ENCODE assay signal across 14 cellular contexts in the genomic region with DNA sequence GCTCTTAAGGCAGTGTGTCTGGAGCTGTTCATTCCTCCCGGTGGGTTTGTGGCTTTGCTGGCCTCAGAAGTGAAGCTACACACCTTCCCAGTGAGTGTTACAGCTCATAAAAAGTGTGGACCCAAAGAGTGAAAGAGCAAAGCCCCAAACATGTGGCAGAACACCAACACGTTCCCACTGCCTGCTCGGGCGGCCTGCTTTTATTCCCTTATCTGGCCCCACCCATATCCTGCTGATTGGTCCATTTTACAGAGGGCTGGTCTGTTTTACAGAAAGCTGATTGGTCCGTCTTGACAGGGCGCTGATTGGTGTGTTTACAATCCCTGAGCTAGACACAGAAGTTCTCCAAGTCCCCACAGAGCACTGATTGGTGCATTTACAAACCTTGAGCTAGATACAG. TPM values are rescaled to one million over a fixed set of nuclear protein-coding genes. Genes with fewer than 3 reads are reported as not detected.
A peak's percentile ranks its signal among the peaks of the same experiment; 100 is the strongest.
DNase-seq lines count a peak whose midpoint lies in the region; ATAC-seq and TF ChIP-seq lines count a peak whose summit lies in the region.
"Had no signal": no experiment of that assay in that cellular context is flagged by ENCODE, and none has a peak within 500 bp of the region (broad histone marks: within the 10 kb centered on the region; RNA-seq: fewer than 3 reads in every experiment).

No MANE protein-coding gene starts in this region.

- H3K9me3 ChIP-seq in PC-3 (ENCODE audit: low read length) (no peaks in the 10 kb centered on the region), gastrocnemius medialis (no peaks in the 10 kb centered on the region)

- H3K4me3 ChIP-seq in PC-3 (ENCODE audit: low read length) (no peak overlapping the region), gastrocnemius medialis (no peak overlapping the region)
- H3K4me3 ChIP-seq: SJSA1 had no signal

- no peak overlapping the region for H3K27ac ChIP-seq in PC-3 (ENCODE audit: low read length)
- peak overlapping the region; percentile 82 to 96 (median 95) for H3K27ac ChIP-seq in gastrocnemius medialis
- H3K27ac ChIP-seq: KMS-11, SJSA1 had no signal

- H4K20me1 ChIP-seq in PC-3 (ENCODE audit: low read length): peaks cover 19% of the 10 kb centered on the region

- H3K4me1 ChIP-seq in PC-3 (ENCODE audit: insufficient read depth, low read length) (peaks cover 39% of the 10 kb centered on the region), gastrocnemius medialis (peaks cover 46 to 59% of the 10 kb centered on the region in 2 donors)

- no peak for TF ChIP-seq POLR2A in gastrocnemius medialis (IDR thresholded peaks at IDR 0.05)

- peaks cover 22% of the 10 kb centered on the region for H3K36me3 Mint-ChIP-seq in activated T-cell treated with anti-CD3 and anti-CD28 coated beads, Interleukin-2, amount 50 U/mL, for 24 hours (ENCODE audit: low read depth)
- peaks cover 6% of the 10 kb centered on the region for H3K36me3 Mint-ChIP-seq in brain
- no peaks in the 10 kb centered on the region for H3K36me3 Mint-ChIP-seq in naive thymus-derived CD8-positive, alpha-beta T cell

- no peaks in the 10 kb centered on the region for H3K9me2 ChIP-seq in PC-3 (replicated peaks; ENCODE audit: low read length)

- no peak overlapping the region for H3K9ac ChIP-seq in PC-3 (ENCODE audit: low read length)
- H3K9ac ChIP-seq: KMS-11 had no signal

- no peaks in the 10 kb centered on the region for H3K27me3 Mint-ChIP-seq in activated T-cell treated with anti-CD3 and anti-CD28 coated beads, Interleukin-2, amount 50 U/mL, for 24 hours
- peaks cover 10% of the 10 kb centered on the region for H3K27me3 Mint-ChIP-seq in brain
- no peaks in the 10 kb centered on the region for H3K27me3 Mint-ChIP-seq in naive thymus-derived CD8-positive, alpha-beta T cell

- no peaks in the 10 kb centered on the region for H3K9me3 Mint-ChIP-seq in activated T-cell treated with anti-CD3 and anti-CD28 coated beads, Interleukin-2, amount 50 U/mL, for 24 hours
- peaks cover 0 to 9% (median 0%) of the 10 kb centered on the region in 5 experiments for H3K9me3 Mint-ChIP-seq in brain
- no peaks in the 10 kb centered on the region for H3K9me3 Mint-ChIP-seq in naive thymus-derived CD8-positive, alpha-beta T cell

- H3K36me3 ChIP-seq in PC-3 (ENCODE audit: low read depth, low read length) (no peaks in the 10 kb centered on the region; the same call in 1 of the 2 replicates), gastrocnemius medialis (peaks cover 0 to 6% of the 10 kb centered on the region in 2 donors)

- ATAC-seq in PC-3 (no peak), gastrocnemius medialis (no peak), GM18858 (IDR thresholded peaks at IDR 0.05; ENCODE audit: unreplicated experiment) (no peak), HG03520 (IDR thresholded peaks at IDR 0.05; ENCODE audit: unreplicated experiment) (no peak)
- no peak for ATAC-seq in naive thymus-derived CD8-positive, alpha-beta T cell

- TF ChIP-seq CTCF in PC-3 (conservative IDR thresholded peaks at IDR 0.05; ENCODE audit: low read depth, low read length): no peak
- no peak for TF ChIP-seq CTCF in brain (conservative IDR thresholded peaks at IDR 0.05)
- TF ChIP-seq CTCF in gastrocnemius medialis (IDR thresholded peaks at IDR 0.05 in 4 of 5, conservative IDR thresholded peaks at IDR 0.05 in 1 of 5): no peak

- no peak for DNase-seq in activated T-cell treated with anti-CD3 and anti-CD28 coated beads, Interleukin-2, amount 50 U/mL, for 24 hours
- DNase-seq in activated T-cell treated with anti-CD3 and anti-CD28 coated beads, Interleukin-2, amount 50 U/mL, for 1 hour: no peak
- DNase-seq in PC-3: peak; percentile 24
- peak in 1 of 2 donors; percentile 26 for DNase-seq in gastrocnemius medialis
- DNase-seq in naive thymus-derived CD8-positive, alpha-beta T cell: no peak
- DNase-seq: activated effector memory CD4-positive, alpha-beta T cell treated with Interleukin-2 at 50 U/mL for 16 hours; central memory CD4-positive, alpha-beta T cell; DMS53; NCI-H2029 treated with DMSO at 0.1 percent for 48 hours had no signal

- CTCF ChIA-PET in PC-3 (lab: Charles Lee): interaction anchor here (0.7 to 1.1 kb wide), 2 partner anchors 18 to 667 kb away, joined by 3 to 4 read pairs; no protein-coding TSS in a partner anchor

- intact Hi-C loops in PC-3 (cut with micrococcal nuclease) (no loop called here), gastrocnemius medialis (cut with DNase I; ENCODE audit: low total_unique reads) (no loop called here)

- POLR2A ChIA-PET in PC-3 (lab: Charles Lee; ENCODE audit: unreplicated experiment): interaction anchor here (0.7 kb wide), 1 partner anchor 178 kb away, joined by 3 read pairs; no protein-coding TSS in a partner anchor
- POLR2A ChIA-PET in naive thymus-derived CD8-positive, alpha-beta T cell (lab: Charles Lee): no interaction called here

- H2AFZ ChIP-seq in PC-3 (ENCODE audit: low read length): no peak overlapping the region

- in situ Hi-C loops in gastrocnemius medialis (cut with MboI; ENCODE audit: low sequenced_read_pairs in 4 of 4): no loop called here

- H3K27me3 ChIP-seq in PC-3 (ENCODE audit: low read length): no peaks in the 10 kb centered on the region
- no peaks in the 10 kb centered on the region for H3K27me3 ChIP-seq in gastrocnemius medialis
- H3K27me3 ChIP-seq: SJSA1 had no signal

- peaks cover 27% of the 10 kb centered on the region for H3K79me2 ChIP-seq in PC-3 (ENCODE audit: low read length)

- BruUV-seq in PC-3 (replicated peaks; lab: Mats Ljungman, UMichigan): no TSS peak

- no peaks in the 10 kb centered on the region for H3F3A ChIP-seq in PC-3 (ENCODE audit: low read length, unreplicated experiment)

- H3K4me3 Mint-ChIP-seq in activated T-cell treated with anti-CD3 and anti-CD28 coated beads, Interleukin-2, amount 50 U/mL, for 24 hours: no peak overlapping the region
- H3K4me3 Mint-ChIP-seq in brain: peak overlapping the region in 4 of 5 experiments; percentile 9 to 46 (median 30)
- peak overlapping the region in 5 of 10 donors; percentile 41 to 60 (median 51) for H3K4me3 Mint-ChIP-seq in naive thymus-derived CD8-positive, alpha-beta T cell

- H3K4me2 ChIP-seq in PC-3 (ENCODE audit: low read length): no peak overlapping the region
- H3K4me2 ChIP-seq: KMS-11 had no signal

- peaks cover 32% of the 10 kb centered on the region for H3K4me1 Mint-ChIP-seq in activated T-cell treated with anti-CD3 and anti-CD28 coated beads, Interleukin-2, amount 50 U/mL, for 24 hours (ENCODE audit: low read depth)
- peaks cover 46% of the 10 kb centered on the region for H3K4me1 Mint-ChIP-seq in brain
- peaks cover 17 to 37% (median 30%) of the 10 kb centered on the region in 4 donors for H3K4me1 Mint-ChIP-seq in naive thymus-derived CD8-positive, alpha-beta T cell

- peak overlapping the region; percentile 63 for H3K27ac Mint-ChIP-seq in activated T-cell treated with anti-CD3 and anti-CD28 coated beads, Interleukin-2, amount 50 U/mL, for 24 hours
- H3K27ac Mint-ChIP-seq in brain: no peak overlapping the region
- peak overlapping the region in 4 of 10 donors; percentile 11 to 73 (median 39) for H3K27ac Mint-ChIP-seq in naive thymus-derived CD8-positive, alpha-beta T cell

RNA-seq across cellular contexts. Expression of gene SIVA1, which starts 2.3 kb away (rescaled TPM):
- 375 and 519 TPM in 2 replicates for total RNA-seq in PC-3 (2014; rRNA removed)
- 130 TPM for polyA plus RNA-seq in brain (ENCODE audit: insufficient read depth, low read depth, low replicate concordance)
- 100 to 1,000 TPM; 228 to 357 (median 264) TPM for total RNA-seq in gastrocnemius medialis
- total RNA-seq in naive thymus-derived CD8-positive, alpha-beta T cell: 10 to 100 TPM; 75.4 to 82.5 TPM
- 100 to 1,000 TPM; 248 to 297 (median 283) TPM for polyA plus RNA-seq in naive thymus-derived CD8-positive, alpha-beta T cell

RNA-seq across cellular contexts. Expression of gene ADSS1, which starts 26.6 kb away (rescaled TPM):
- total RNA-seq in PC-3 (2014; rRNA removed) (7.9 and 8.8 TPM in 2 replicates), gastrocnemius medialis (100 to 1,000 TPM; 165 to 577 (median 232) TPM)
- polyA plus RNA-seq in brain (ENCODE audit: insufficient read depth, low read depth, low replicate concordance): 15.7 TPM
- total RNA-seq in naive thymus-derived CD8-positive, alpha-beta T cell: 1 to 10 TPM; 5.1 to 5.5 TPM
- 1 to 10 TPM in 2 of 3 donors, under 1 TPM in 1; 0.61 to 3.1 (median 1.4) TPM for polyA plus RNA-seq in naive thymus-derived CD8-positive, alpha-beta T cell

RNA-seq across cellular contexts. Expression of gene AKT1, which starts 44.9 kb away (rescaled TPM):
- total RNA-seq in PC-3 (2014; rRNA removed) (196 and 212 TPM in 2 replicates), gastrocnemius medialis (10 to 100 TPM; 44.4 to 70.4 (median 57.0) TPM)
- polyA plus RNA-seq in brain (ENCODE audit: insufficient read depth, low read depth, low replicate concordance): 192 TPM
- 10 to 100 TPM; 88.9 to 95.7 TPM for total RNA-seq in naive thymus-derived CD8-positive, alpha-beta T cell
- 10 to 100 TPM in 2 of 3 donors, 1 to 10 TPM in 1; 8.9 to 33.4 (median 23.1) TPM for polyA plus RNA-seq in naive thymus-derived CD8-positive, alpha-beta T cell

RNA-seq across cellular contexts. Expression of gene ZBTB42, which starts 50.2 kb away (rescaled TPM):
- total RNA-seq in PC-3 (2014; rRNA removed) (9.2 and 11.3 TPM in 2 replicates), gastrocnemius medialis (10 to 100 TPM in 3 of 4 donors, 1 to 10 TPM in 1; 2.4 to 20.8 (median 12.5) TPM)
- polyA plus RNA-seq in brain (ENCODE audit: insufficient read depth, low read depth, low replicate concordance): 2.2 TPM
- 1 to 10 TPM; 8.6 to 9.6 TPM for total RNA-seq in naive thymus-derived CD8-positive, alpha-beta T cell
- polyA plus RNA-seq in naive thymus-derived CD8-positive, alpha-beta T cell: 1 to 10 TPM; 1.0 to 1.8 (median 1.6) TPM

Comparison
In these comparisons a context has a peak if more than half of its experiments do, and no peak if none do; other contexts are left out.
1. RNA of gene ADSS1, which starts 26.6 kb away (total RNA-seq): 165 to 577 TPM in gastrocnemius medialis; 7.9 to 8.8 TPM in PC-3 and 5.1 to 5.5 TPM in naive thymus-derived CD8-positive, alpha-beta T cell; every median in the first group is over 10 times any median in the second.